Comparison of ENCODE assay signal across 15 cellular contexts in genomic region chr7:31892099-31892787, GRCh38.
DNase-seq lines count a peak whose midpoint lies in the region; ATAC-seq and TF ChIP-seq lines count a peak whose summit lies in the region.
"Had no signal": no experiment of that assay in that cellular context is flagged by ENCODE, and none has a peak within 500 bp of the region (broad histone marks: within the 10 kb centered on the region; RNA-seq: fewer than 3 reads in every experiment).

No MANE protein-coding gene starts in this region.

- intact Hi-C loops in Right ventricle myocardium inferior (cut with DNase I) = no loop called here

- no peak for TF ChIP-seq CTCF in GM13977 (IDR thresholded peaks at IDR 0.05; ENCODE audit: extremely low read depth, insufficient read depth, missing control alignments)

- ATAC-seq in GM19351 (IDR thresholded peaks at IDR 0.05; ENCODE audit: unreplicated experiment) = peak; percentile 82
- ATAC-seq in HG02678 (IDR thresholded peaks at IDR 0.05; ENCODE audit: unreplicated experiment) = peak; percentile 93
- ATAC-seq in HG03378 (IDR thresholded peaks at IDR 0.05; ENCODE audit: unreplicated experiment) = peak; percentile 86
- no peak for ATAC-seq in esophagus mucosa
- no peak for ATAC-seq in Right ventricle myocardium inferior
- ATAC-seq: HCT116 had no signal

- DNase-seq in GM13977 (ENCODE audit: low spot score) (peak; percentile 41), middle frontal gyrus (ENCODE audit: extremely low spot score, low spot score) (no peak), SW480 (ENCODE audit: low spot score) (no peak), Right ventricle myocardium inferior (ENCODE audit: missing footprints) (no peak)
- DNase-seq: activated CD4-positive, alpha-beta T cell treated with anti-CD3 and anti-CD28 coated beads, Interleukin-2, amount 50 U/mL, for 1 hour; activated naive CD4-positive, alpha-beta T cell treated with anti-CD3 and anti-CD28 coated beads, Interleukin-2, amount 50 U/mL, for 16 hours; AML-193; MM.1S; NCI-H524; nephron progenitor cell had no signal

- in situ Hi-C loops in GM13977 (cut with MboI; ENCODE audit: low pct_unique_long_range_greater_than_20kb, low sequenced_read_pairs, unreplicated experiment) = no loop called here

Comparison
In these comparisons a context has a peak if more than half of its experiments do, and no peak if none do; other contexts are left out.
1. ATAC-seq: peak in GM19351 (single experiment), HG02678 (single experiment) and HG03378 (single experiment); none in esophagus mucosa (single experiment) and Right ventricle myocardium inferior (single experiment).